Comparison of ENCODE assay signal across 20 cellular contexts in the genomic region with DNA sequence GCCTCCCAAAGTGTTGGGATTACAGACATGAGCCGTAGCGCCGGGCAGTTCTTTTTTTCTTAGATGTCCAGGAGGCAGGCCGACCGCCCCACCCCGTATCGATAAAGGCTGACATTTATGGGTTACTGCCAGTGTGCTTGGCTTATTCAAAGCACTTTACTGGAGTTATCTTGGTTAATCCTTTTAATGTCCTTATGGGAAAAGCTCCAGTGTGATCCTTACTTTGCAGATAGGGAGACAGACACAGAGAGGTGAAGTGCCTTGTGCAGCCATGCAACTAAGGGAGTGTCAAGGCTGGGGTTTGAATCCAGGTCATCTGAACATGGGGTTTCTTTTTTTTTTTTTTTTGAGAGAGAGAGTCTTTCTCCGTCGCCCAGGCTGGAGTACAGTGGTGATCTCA. TPM values are rescaled to one million over a fixed set of nuclear protein-coding genes. Genes with fewer than 3 reads are reported as not detected.
"Had no signal": no experiment of that assay in that cellular context is flagged by ENCODE, and none has a peak within 500 bp of the region (broad histone marks: within the 10 kb centered on the region; RNA-seq: fewer than 3 reads in every experiment).

No MANE protein-coding gene starts in this region.

- H3K4me3 ChIP-seq: SJSA1, SK-N-MC had no signal

- H3K4me1 ChIP-seq: SJSA1 had no signal

- H3K27ac ChIP-seq: HL-60, SJSA1, SK-N-MC had no signal

- DNase-seq: KBM-7, NCI-H1048, NCI-H1105, NCI-H1417, NCI-H1436 treated with DMSO at 0.1 percent for 48 hours, NCI-H1694, NCI-H1930, NCI-H2081, NCI-H2107, NCI-H2227 treated with DMSO at 0.1 percent for 48 hours, NCI-H526, Right ventricle myocardium superior, RPMI8226, SIG-M5, T-cell had no signal

- ATAC-seq: T-cell had no signal

- H3K36me3 ChIP-seq: SJSA1 had no signal

RNA-seq across cellular contexts. Expression of a gene that starts 19.2 kb away (rescaled TPM):
- total RNA-seq: LHCN-M2, MCF 10A, Right ventricle myocardium superior, SJSA1 had no signal

RNA-seq across cellular contexts. Expression of a gene that starts 42.1 kb away (rescaled TPM):
- total RNA-seq: MCF 10A, T-cell had no signal
